In the genomic region with DNA sequence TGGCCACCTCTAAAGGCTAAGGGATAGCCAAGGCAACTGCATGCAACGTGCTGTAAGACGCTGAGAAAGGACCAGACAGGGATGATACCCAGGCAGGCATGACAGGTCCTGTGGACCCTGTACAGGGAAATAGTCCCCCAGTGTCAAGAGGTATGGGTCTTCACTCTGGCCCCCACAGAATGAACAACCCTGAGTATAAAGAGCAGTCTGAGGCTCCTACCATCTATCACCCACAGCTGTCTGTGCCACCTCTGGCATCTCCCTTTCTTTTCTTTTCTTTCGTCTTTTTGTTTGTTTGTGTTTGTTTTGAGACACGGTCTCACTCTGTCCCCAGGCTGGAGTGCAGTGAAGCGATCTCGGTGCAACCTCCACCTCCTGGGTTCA, we compare ENCODE assay signal across 33 cellular contexts.
"Had no signal": no experiment of that assay in that cellular context is flagged by ENCODE, and none has a peak within 500 bp of the region (broad histone marks: within the 10 kb centered on the region; RNA-seq: fewer than 3 reads in every experiment).

No MANE protein-coding gene starts in this region.

- H3K27ac Mint-ChIP-seq: activated naive CD4-positive, alpha-beta T cell treated with anti-CD3 and anti-CD28 coated beads, Interleukin-2, amount 10 ng/mL, durations not matched to agents 7 days and 5 days; activated T-helper 1 cell treated with anti-CD3 and anti-CD28 coated beads, Interleukin-12 subunit alpha, Interleukin-12 subunit beta, Interleukin-2, Interleukin-4 antibody, amounts not matched to agents 30 ng/mL and 10 ng/mL and 1 ng/mL, durations not matched to agents 14 hours and 24 hours and 36 hours; brain; nephron had no signal

- ATAC-seq: gastrocnemius medialis, psoas muscle, right cardiac atrium, upper lobe of right lung had no signal

- H3K27me3 ChIP-seq: ascending aorta, cardiac muscle cell, colonic mucosa, dorsolateral prefrontal cortex, gastrocnemius medialis, neutrophil, stomach, thyroid gland, upper lobe of right lung had no signal

- H3K9me3 ChIP-seq: ascending aorta, colonic mucosa, gastrocnemius medialis, left ventricle myocardium inferior, neutrophil, psoas muscle, stomach, thyroid gland, upper lobe of right lung had no signal

- H3K9ac ChIP-seq: parathyroid adenoma had no signal

- H3K27ac ChIP-seq: ascending aorta, cardiac muscle cell, colonic mucosa, dorsolateral prefrontal cortex, gastrocnemius medialis, neutrophil, parathyroid adenoma, psoas muscle, stomach, thyroid gland, upper lobe of right lung had no signal

- H3K27me3 Mint-ChIP-seq: activated naive CD4-positive, alpha-beta T cell treated with anti-CD3 and anti-CD28 coated beads, Interleukin-2, amount 10 ng/mL, durations not matched to agents 7 days and 5 days; activated naive CD8-positive, alpha-beta T cell treated with anti-CD3 and anti-CD28 coated beads, Interleukin-2, amount 10 ng/mL, durations not matched to agents 7 days and 5 days; brain had no signal

- H3K4me1 Mint-ChIP-seq: activated naive CD4-positive, alpha-beta T cell treated with anti-CD3 and anti-CD28 coated beads, Interleukin-2, amount 10 ng/mL, durations not matched to agents 7 days and 5 days; activated naive CD8-positive, alpha-beta T cell treated with anti-CD3 and anti-CD28 coated beads, Interleukin-2, amount 10 ng/mL, durations not matched to agents 7 days and 5 days; brain; nephron had no signal

- H3K4me3 Mint-ChIP-seq: activated naive CD4-positive, alpha-beta T cell treated with anti-CD3 and anti-CD28 coated beads, Interleukin-2, amount 10 ng/mL, durations not matched to agents 7 days and 5 days; activated naive CD8-positive, alpha-beta T cell treated with anti-CD3 and anti-CD28 coated beads, Interleukin-2, amount 10 ng/mL, durations not matched to agents 7 days and 5 days; activated T-helper 1 cell treated with anti-CD3 and anti-CD28 coated beads, Interleukin-12 subunit alpha, Interleukin-12 subunit beta, Interleukin-2, Interleukin-4 antibody, amounts not matched to agents 30 ng/mL and 10 ng/mL and 1 ng/mL, durations not matched to agents 14 hours and 24 hours and 36 hours; brain; nephron had no signal

- H3K4me1 ChIP-seq: ascending aorta, colonic mucosa, parathyroid adenoma, stomach, thyroid gland, upper lobe of right lung had no signal

- H3K9me3 Mint-ChIP-seq: activated naive CD4-positive, alpha-beta T cell treated with anti-CD3 and anti-CD28 coated beads, Interleukin-2, amount 10 ng/mL, durations not matched to agents 7 days and 5 days; activated naive CD8-positive, alpha-beta T cell treated with anti-CD3 and anti-CD28 coated beads, Interleukin-2, amount 10 ng/mL, durations not matched to agents 7 days and 5 days; activated T-helper 1 cell treated with anti-CD3 and anti-CD28 coated beads, Interleukin-12 subunit alpha, Interleukin-12 subunit beta, Interleukin-2, Interleukin-4 antibody, amounts not matched to agents 30 ng/mL and 10 ng/mL and 1 ng/mL, durations not matched to agents 14 hours and 24 hours and 36 hours; brain; nephron had no signal

- H3K36me3 ChIP-seq: cardiac muscle cell, colonic mucosa had no signal

- H3K4me3 ChIP-seq: ascending aorta, cardiac muscle cell, colonic mucosa, dorsolateral prefrontal cortex, gastrocnemius medialis, left ventricle myocardium inferior, lung, psoas muscle, stomach, thyroid gland, upper lobe of right lung had no signal

- H2AFZ ChIP-seq: parathyroid adenoma had no signal

- DNase-seq: activated CD4-positive, alpha-beta T cell treated with anti-CD3 and anti-CD28 coated beads, Interleukin-2, amount 50 U/mL, for 1 hour; activated CD4-positive, CD25-positive, alpha-beta regulatory T cell treated with anti-CD3 and anti-CD28 coated beads, Interleukin-2, amount 50 U/mL, for 72 hours; activated gamma-delta T cell; activated naive CD4-positive, alpha-beta T cell treated with anti-CD3 and anti-CD28 coated beads, Interleukin-2, amount 10 ng/mL, durations not matched to agents 7 days and 5 days; activated naive CD8-positive, alpha-beta T cell treated with anti-CD3 and anti-CD28 coated beads, Interleukin-2, amount 10 ng/mL, durations not matched to agents 7 days and 5 days; activated T-cell treated with anti-CD3 and anti-CD28 coated beads for 4 hours; cerebellar nuclear complex; colonic mucosa; dorsolateral prefrontal cortex; effector memory CD4-positive, alpha-beta T cell; erythroblast; gastrocnemius medialis; glutamatergic neuron; islet precursor cell; left ventricle myocardium inferior; mesendoderm; psoas muscle; right cardiac atrium; stimulated activated CD4-positive, alpha-beta T cell treated with anti-CD3 and anti-CD28 coated beads, Interleukin-15, amount 100 ng/mL, for 24 hours; stimulated activated CD4-positive, alpha-beta T cell treated with anti-CD3 and anti-CD28 coated beads, Interleukin-2, amount 100 ng/mL, for 24 hours; stomach; T-helper 1 cell; T1000; thyroid gland; upper lobe of right lung had no signal
